9 cellular contexts compared by ENCODE assay signal in genomic region chr19:50358483-50359431, GRCh38. TPM values are rescaled to one million over a fixed set of nuclear protein-coding genes. Genes with fewer than 3 reads are reported as not detected.
A peak's percentile ranks its signal among the peaks of the same experiment; 100 is the strongest.
DNase-seq lines count a peak whose midpoint lies in the region; ATAC-seq and TF ChIP-seq lines count a peak whose summit lies in the region.
"Had no signal": no experiment of that assay in that cellular context is flagged by ENCODE, and none has a peak within 500 bp of the region (broad histone marks: within the 10 kb centered on the region; RNA-seq: fewer than 3 reads in every experiment).

No MANE protein-coding gene starts in this region.

- peaks cover 54% of the 10 kb centered on the region for H3K4me1 ChIP-seq in BLaER1
- no peaks in the 10 kb centered on the region for H3K4me1 ChIP-seq in IMR-90 (ENCODE audit: control insufficient read depth, insufficient read depth, low read length)
- H3K4me1 ChIP-seq in mucosa of rectum (ENCODE audit: control insufficient read depth in 2 of 2, insufficient read depth in 2 of 2, low read length in 2 of 2), result peaks cover 8 to 9% of the 10 kb centered on the region in 2 donors

- no peaks in the 10 kb centered on the region for H3K9me1 ChIP-seq in IMR-90 (ENCODE audit: insufficient read depth, low read length)

- peaks cover 39% of the 10 kb centered on the region for H3K36me3 Mint-ChIP-seq in activated CD4-positive, alpha-beta T cell treated with anti-CD3 and anti-CD28 coated beads for 36 hours (ENCODE audit: low read depth)
- no peaks in the 10 kb centered on the region for H3K36me3 Mint-ChIP-seq in chondrocyte (ENCODE audit: low read depth)
- peaks cover 10% of the 10 kb centered on the region for H3K36me3 Mint-ChIP-seq in stimulated activated memory B cell treated with anti-CD40 and anti-IgM and Interleukin-4, amounts not matched to agents 10 μg/mL and 1 μg/mL and 100 μg/mL, for 72 hours

- peak overlapping the region; percentile 66; the same call in 1 of the 2 replicates for H3K23ac ChIP-seq in IMR-90 (ENCODE audit: low read depth, low read length)

- H2AFZ ChIP-seq in IMR-90 (replicated peaks; ENCODE audit: low read length, poor library complexity), result peak overlapping the region; percentile 96

- H3K27me3 Mint-ChIP-seq in activated CD4-positive, alpha-beta T cell treated with anti-CD3 and anti-CD28 coated beads for 36 hours, result peaks cover 3% of the 10 kb centered on the region
- H3K27me3 Mint-ChIP-seq in chondrocyte (ENCODE audit: low read depth), result peaks cover 11% of the 10 kb centered on the region
- no peaks in the 10 kb centered on the region for H3K27me3 Mint-ChIP-seq in stimulated activated memory B cell treated with anti-CD40 and anti-IgM and Interleukin-4, amounts not matched to agents 10 μg/mL and 1 μg/mL and 100 μg/mL, for 72 hours

- no peak overlapping the region for H2BK20ac ChIP-seq in IMR-90 (ENCODE audit: low read depth, low read length)

- CTCF ChIA-PET in IMR-90 (lab: Yijun Ruan, JAX), result no interaction called here
- CTCF ChIA-PET in activated CD4-positive, alpha-beta T cell treated with anti-CD3 and anti-CD28 coated beads for 36 hours (lab: Charles Lee), result interaction anchor here (0.6 to 2.1 kb wide), 7 partner anchors 12 to 197 kb away, joined by 3 to 22 read pairs (median 10); partner anchors contain the start of genes JOSD2, NR1H2 and POLD1

- peak overlapping the region; percentile 86 to 97 for H4K8ac ChIP-seq in IMR-90 (ENCODE audit: low read depth in 2 of 2, low read length in 2 of 2)

- H3K27ac Mint-ChIP-seq in activated CD4-positive, alpha-beta T cell treated with anti-CD3 and anti-CD28 coated beads for 36 hours, result peak overlapping the region; percentile 99
- no peak overlapping the region for H3K27ac Mint-ChIP-seq in chondrocyte (ENCODE audit: unreplicated experiment)
- H3K27ac Mint-ChIP-seq in stimulated activated memory B cell treated with anti-CD40 and anti-IgM and Interleukin-4, amounts not matched to agents 10 μg/mL and 1 μg/mL and 100 μg/mL, for 72 hours, result peak overlapping the region; percentile 100

- no peak overlapping the region; the same call in 1 of the 2 replicates for H3K56ac ChIP-seq in IMR-90 (ENCODE audit: extremely low read depth, insufficient read depth, low read length)

- H3K9me3 ChIP-seq in BLaER1 (peaks cover 8% of the 10 kb centered on the region; the same call in 1 of the 2 replicates), IMR-90 (ENCODE audit: control insufficient read depth, insufficient read depth, low read length) (no peaks in the 10 kb centered on the region), mucosa of rectum (ENCODE audit: control insufficient read depth in 2 of 2, low read length in 2 of 2) (no peaks in the 10 kb centered on the region)

- no peak for TF ChIP-seq POLR2A in IMR-90 (IDR thresholded peaks at IDR 0.05; ENCODE audit: low read depth, low read length)

- H3K4me1 Mint-ChIP-seq in activated CD4-positive, alpha-beta T cell treated with anti-CD3 and anti-CD28 coated beads for 36 hours, result peaks cover 59% of the 10 kb centered on the region
- H3K4me1 Mint-ChIP-seq in chondrocyte (ENCODE audit: low read depth), result peaks cover 6% of the 10 kb centered on the region
- peaks cover 62% of the 10 kb centered on the region for H3K4me1 Mint-ChIP-seq in stimulated activated memory B cell treated with anti-CD40 and anti-IgM and Interleukin-4, amounts not matched to agents 10 μg/mL and 1 μg/mL and 100 μg/mL, for 72 hours

- TF ChIP-seq CTCF in IMR-90 (conservative IDR thresholded peaks at IDR 0.05; ENCODE audit: low read depth, low read length), result no peak
- TF ChIP-seq CTCF in chondrocyte (IDR thresholded peaks at IDR 0.05), result no peak

- ATAC-seq in IMR-90 (ENCODE audit: low read depth) (peak; percentile 18), HG03460 (IDR thresholded peaks at IDR 0.05; ENCODE audit: unreplicated experiment) (no peak)
- peak; percentile 7 for ATAC-seq in activated CD4-positive, alpha-beta T cell treated with anti-CD3 and anti-CD28 coated beads for 36 hours
- ATAC-seq in stimulated activated memory B cell treated with anti-CD40 and anti-IgM and Interleukin-4, amounts not matched to agents 10 μg/mL and 1 μg/mL and 100 μg/mL, for 72 hours, result peak; percentile 61
- ATAC-seq: HCT116 had no signal

- POLR2A ChIA-PET in IMR-90 (lab: Charles Lee; ENCODE audit: unreplicated experiment), result no interaction called here
- POLR2A ChIA-PET in activated CD4-positive, alpha-beta T cell treated with anti-CD3 and anti-CD28 coated beads for 36 hours (lab: Charles Lee), result no interaction called here

- no peaks in the 10 kb centered on the region for H3K79me1 ChIP-seq in IMR-90 (ENCODE audit: low read depth in 1 of 2, low read length in 2 of 2)

- H3K4me3 ChIP-seq in BLaER1 (no peak overlapping the region), IMR-90 (ENCODE audit: insufficient read depth, low read depth, low read length) (peak overlapping the region; percentile 72), mucosa of rectum (ENCODE audit: low read length in 2 of 2) (peak overlapping the region; percentile 65 to 73)

- H3K14ac ChIP-seq in IMR-90 (replicated peaks; ENCODE audit: low read depth, low read length), result no peak overlapping the region; the same call in 1 of the 2 replicates

- H4K20me1 ChIP-seq in BLaER1 (no peaks in the 10 kb centered on the region), IMR-90 (ENCODE audit: insufficient read depth, low read length) (no peaks in the 10 kb centered on the region)

- TF ChIP-seq RAD21 in IMR-90 (IDR thresholded peaks at IDR 0.05; ENCODE audit: low read length), result no peak

- no TSS peak for BruUV-seq in IMR-90 (replicated peaks; lab: Mats Ljungman, UMichigan)

- peak overlapping the region; percentile 88 for H2AK9ac ChIP-seq in IMR-90 (replicated peaks; ENCODE audit: low read depth, low read length, poor library complexity)

- peak overlapping the region; percentile 68; the same call in 1 of the 2 replicates for H4K91ac ChIP-seq in IMR-90 (ENCODE audit: insufficient read depth, low read depth, low read length)

- intact Hi-C loops in IMR-90 (cut with micrococcal nuclease), result loop anchor here (10.0 kb wide), 1 partner anchor 656 kb away; the partner anchor contains the start of gene KLK10
- intact Hi-C loops in activated CD4-positive, alpha-beta T cell treated with anti-CD3 and anti-CD28 coated beads for 36 hours (cut with DNase I, micrococcal nuclease), result loop anchor here in 1 of 2 experiments (5.0 kb wide), 2 partner anchors 424 to 444 kb away; no protein-coding TSS in a partner anchor

- no peak overlapping the region for H2BK5ac ChIP-seq in IMR-90 (ENCODE audit: low read depth, low read length, poor library complexity, severe bottlenecking)

- DNase-seq in IMR-90 (peak; percentile 20), chondrocyte (ENCODE audit: low spot score) (peak; percentile 87), COLO668 (lab: John Stamatoyannopoulos, UW; ENCODE audit: unreplicated experiment) (no peak)
- peak; percentile 87 for DNase-seq in activated CD4-positive, alpha-beta T cell treated with anti-CD3 and anti-CD28 coated beads for 36 hours

- no peak overlapping the region for H3K9ac ChIP-seq in BLaER1
- H3K9ac ChIP-seq in IMR-90 (ENCODE audit: low read depth, low read length), result peak overlapping the region; percentile 76; the same call in 1 of the 2 replicates
- peak overlapping the region; percentile 34 to 54 for H3K9ac ChIP-seq in mucosa of rectum (ENCODE audit: low read depth in 1 of 2, low read length in 2 of 2)

- peak overlapping the region; percentile 83 for H3K4ac ChIP-seq in IMR-90 (ENCODE audit: low read depth, low read length)

- dilution Hi-C loops in IMR-90 (cut with HindIII; ENCODE audit: low sequenced_read_pairs, unreplicated experiment), result no loop called here

- WGBS in IMR-90 (ENCODE audit: extremely low coverage in 2 of 2, insufficient read length in 1 of 2), 2 experiments, result 19% methylated on average over 21 of the region's 56 CpGs; no CpG with 5 or more reads in 1 of the 2 experiments

- in situ Hi-C loops in IMR-90 (cut with MboI; ENCODE audit: low sequenced_read_pairs), result loop anchor here (10.0 kb wide), 1 partner anchor 426 kb away; no protein-coding TSS in a partner anchor

- H2BK15ac ChIP-seq in IMR-90 (ENCODE audit: low read depth, low read length), result no peak overlapping the region

- peaks cover 4% of the 10 kb centered on the region for H3K9me3 Mint-ChIP-seq in activated CD4-positive, alpha-beta T cell treated with anti-CD3 and anti-CD28 coated beads for 36 hours (ENCODE audit: low read depth)
- H3K9me3 Mint-ChIP-seq in chondrocyte (ENCODE audit: low read depth), result no peaks in the 10 kb centered on the region
- H3K9me3 Mint-ChIP-seq in stimulated activated memory B cell treated with anti-CD40 and anti-IgM and Interleukin-4, amounts not matched to agents 10 μg/mL and 1 μg/mL and 100 μg/mL, for 72 hours, result peaks cover 5% of the 10 kb centered on the region

- H4K5ac ChIP-seq in IMR-90 (ENCODE audit: low read depth, low read length), result peak overlapping the region; percentile 98

- H2AK5ac ChIP-seq in IMR-90 (ENCODE audit: low read depth, low read length), result no peak overlapping the region; the same call in 1 of the 2 replicates

- no peaks in the 10 kb centered on the region for H3K36me3 ChIP-seq in BLaER1
- H3K36me3 ChIP-seq in IMR-90 (ENCODE audit: control insufficient read depth, insufficient read depth, low read length), result no peaks in the 10 kb centered on the region
- H3K36me3 ChIP-seq in mucosa of rectum (ENCODE audit: control insufficient read depth in 2 of 2, insufficient read depth in 2 of 2, low read length in 2 of 2), result no peaks in the 10 kb centered on the region

- no peak overlapping the region for H3K18ac ChIP-seq in IMR-90 (ENCODE audit: low read depth, low read length)

- H2BK120ac ChIP-seq in IMR-90 (ENCODE audit: low read depth, low read length), result no peak overlapping the region

- H3K27ac ChIP-seq in BLaER1 (no peak overlapping the region), IMR-90 (ENCODE audit: insufficient read depth, low read length) (no peak overlapping the region; the same call in 1 of the 2 replicates), mucosa of rectum (ENCODE audit: low read depth in 2 of 2, low read length in 2 of 2) (peak overlapping the region; percentile 42 to 81)

- H3K4me3 Mint-ChIP-seq in activated CD4-positive, alpha-beta T cell treated with anti-CD3 and anti-CD28 coated beads for 36 hours, result peak overlapping the region; percentile 82
- no peak overlapping the region for H3K4me3 Mint-ChIP-seq in chondrocyte (ENCODE audit: unreplicated experiment)
- H3K4me3 Mint-ChIP-seq in stimulated activated memory B cell treated with anti-CD40 and anti-IgM and Interleukin-4, amounts not matched to agents 10 μg/mL and 1 μg/mL and 100 μg/mL, for 72 hours, result peak overlapping the region; percentile 97

- H3K4me2 ChIP-seq in BLaER1 (peak overlapping the region; percentile 20), IMR-90 (ENCODE audit: low read depth, low read length) (peak overlapping the region; percentile 97)

- no peaks in the 10 kb centered on the region for H3K27me3 ChIP-seq in BLaER1
- peaks cover 8% of the 10 kb centered on the region for H3K27me3 ChIP-seq in IMR-90 (ENCODE audit: control insufficient read depth, insufficient read depth, low read length)
- no peaks in the 10 kb centered on the region for H3K27me3 ChIP-seq in mucosa of rectum (ENCODE audit: control insufficient read depth in 2 of 2, insufficient read depth in 2 of 2, low read length in 2 of 2)

RNA-seq across cellular contexts. Expression of gene NAPSA, which starts 6.7 kb away (rescaled TPM):
- total RNA-seq in IMR-90 (2012; rRNA removed) (not detected in 2 replicates), chondrocyte (0.27 to 0.74 TPM (median 0.55 TPM) in 3 replicates)
- 0.24 and 0.39 TPM in 2 replicates for polyA plus RNA-seq in IMR-90 (2012; rRNA removed)
- 0.15 and 0.39 TPM in 2 replicates for polyA plus RNA-seq in IMR-90 (2012; cell fraction: cytosol; rRNA removed)
- polyA plus RNA-seq in IMR-90 (2012; cell fraction: nucleus; rRNA removed; ENCODE audit: low replicate concordance), result 2.5 and 2.7 TPM in 2 replicates
- 10 to 100 TPM; 44.0 to 63.4 TPM for total RNA-seq in activated CD4-positive, alpha-beta T cell treated with anti-CD3 and anti-CD28 coated beads for 36 hours

RNA-seq across cellular contexts. Expression of gene NR1H2, which starts 17.5 kb away (rescaled TPM):
- total RNA-seq in IMR-90 (2012; rRNA removed) (34.7 and 37.8 TPM in 2 replicates), chondrocyte (47.7 to 48.9 TPM (median 48.3 TPM) in 3 replicates)
- 48.4 and 51.5 TPM in 2 replicates for polyA plus RNA-seq in IMR-90 (2012; rRNA removed)
- polyA plus RNA-seq in IMR-90 (2012; cell fraction: cytosol; rRNA removed), result 26.9 and 67.7 TPM in 2 replicates
- 79.8 and 151 TPM in 2 replicates for polyA plus RNA-seq in IMR-90 (2012; cell fraction: nucleus; rRNA removed; ENCODE audit: low replicate concordance)
- total RNA-seq in activated CD4-positive, alpha-beta T cell treated with anti-CD3 and anti-CD28 coated beads for 36 hours, result 10 to 100 TPM; 50.3 to 53.6 TPM

RNA-seq across cellular contexts. Expression of gene POLD1, which starts 25.4 kb away (rescaled TPM):
- total RNA-seq in IMR-90 (2012; rRNA removed) (13.1 and 13.8 TPM in 2 replicates), chondrocyte (15.7 to 37.2 TPM (median 15.8 TPM) in 3 replicates)
- polyA plus RNA-seq in IMR-90 (2012; rRNA removed), result 28.9 and 40.2 TPM in 2 replicates
- polyA plus RNA-seq in IMR-90 (2012; cell fraction: cytosol; rRNA removed), result 15.6 and 24.5 TPM in 2 replicates
- polyA plus RNA-seq in IMR-90 (2012; cell fraction: nucleus; rRNA removed; ENCODE audit: low replicate concordance), result 76.5 and 228 TPM in 2 replicates
- 100 to 1,000 TPM; 220 to 227 TPM for total RNA-seq in activated CD4-positive, alpha-beta T cell treated with anti-CD3 and anti-CD28 coated beads for 36 hours

RNA-seq across cellular contexts. Expression of gene KCNC3, which starts 29.6 kb away (rescaled TPM):
- total RNA-seq in IMR-90 (2012; rRNA removed), result not detected in 2 replicates
- polyA plus RNA-seq in IMR-90 (2012; rRNA removed), result 0.07 and 0.13 TPM in 2 replicates
- 0.06 and 0.10 TPM in 2 replicates for polyA plus RNA-seq in IMR-90 (2012; cell fraction: cytosol; rRNA removed)
- polyA plus RNA-seq in IMR-90 (2012; cell fraction: nucleus; rRNA removed; ENCODE audit: low replicate concordance), result 0.41 and 0.46 TPM in 2 replicates
- 1 to 10 TPM; 9.1 to 9.7 TPM for total RNA-seq in activated CD4-positive, alpha-beta T cell treated with anti-CD3 and anti-CD28 coated beads for 36 hours
- total RNA-seq in chondrocyte, result 4.9 to 9.3 TPM (median 8.9 TPM) in 3 replicates

RNA-seq across cellular contexts. Expression of gene SPIB, which starts 60.0 kb away (rescaled TPM):
- total RNA-seq in IMR-90 (2012; rRNA removed) (not detected in 2 replicates), chondrocyte (not detected in 3 replicates)
- not detected in 2 replicates for polyA plus RNA-seq in IMR-90 (2012; rRNA removed)
- not detected in 2 replicates for polyA plus RNA-seq in IMR-90 (2012; cell fraction: cytosol; rRNA removed)
- not detected in 2 replicates for polyA plus RNA-seq in IMR-90 (2012; cell fraction: nucleus; rRNA removed; ENCODE audit: low replicate concordance)
- total RNA-seq in activated CD4-positive, alpha-beta T cell treated with anti-CD3 and anti-CD28 coated beads for 36 hours, result under 1 TPM; 0.33 to 0.50 TPM

Comparison
In these comparisons a context has a peak if more than half of its experiments do, and no peak if none do; other contexts are left out.
1. H3K27ac ChIP-seq: peak in mucosa of rectum (2 of 2); none in BLaER1 (single experiment) and IMR-90 (single experiment).
2. RNA of gene NAPSA, which starts 6.7 kb away (total RNA-seq): 44.0 to 63.4 TPM in activated CD4-positive, alpha-beta T cell treated with anti-CD3 and anti-CD28 coated beads for 36 hours; 0.27 to 0.74 TPM in chondrocyte and not detected in IMR-90; every median in the first group is over 10 times any median in the second.